15 cellular contexts compared by ENCODE assay signal in the genomic region with DNA sequence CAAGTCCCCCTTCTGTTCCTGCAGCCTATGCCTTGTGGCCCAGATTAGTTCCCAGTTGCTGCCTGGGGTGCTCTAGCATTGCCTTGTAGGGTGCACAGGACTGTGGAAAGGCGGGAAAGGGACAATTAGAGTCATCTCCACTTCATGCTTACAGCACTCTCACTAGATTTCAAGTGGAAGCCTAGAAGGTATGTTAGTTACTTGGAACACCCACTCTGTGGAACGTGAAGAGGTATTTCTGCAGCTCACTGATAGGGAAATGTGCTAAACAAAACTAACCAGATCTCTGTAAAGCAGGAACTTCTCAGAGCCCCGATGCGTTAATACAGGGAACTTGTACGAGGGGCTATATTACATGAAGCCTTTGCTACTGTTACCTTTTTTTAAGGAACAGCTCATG. TPM values are rescaled to one million over a fixed set of nuclear protein-coding genes. Genes with fewer than 3 reads are reported as not detected.
"Had no signal": no experiment of that assay in that cellular context is flagged by ENCODE, and none has a peak within 500 bp of the region (broad histone marks: within the 10 kb centered on the region; RNA-seq: fewer than 3 reads in every experiment).

No MANE protein-coding gene starts in this region.

- DNase-seq: activated CD4-positive, alpha-beta T cell treated with anti-CD3 and anti-CD28 coated beads, Interleukin-2, amount 50 U/mL, for 48 hours; activated naive CD4-positive, alpha-beta T cell treated with anti-CD3 and anti-CD28 coated beads, Interleukin-2, amount 10 ng/mL, durations not matched to agents 7 days and 5 days; esophagus squamous epithelium; hypothalamus; kidney; sigmoid colon; stimulated activated CD4-positive, alpha-beta T cell treated with anti-CD3 and anti-CD28 coated beads, Interleukin-1b, Interleukin-23, amount 100 ng/mL, for 48 hours; stomach had no signal

- H3K36me3 ChIP-seq: vagina had no signal

- H3K27ac ChIP-seq: stomach, vagina had no signal

- H3K4me3 ChIP-seq: coronary artery, esophagus squamous epithelium, sigmoid colon, stomach, vagina had no signal

- H3K27me3 ChIP-seq: esophagus squamous epithelium, sigmoid colon, stomach, vagina had no signal

- H3K9me3 ChIP-seq: esophagus squamous epithelium, sigmoid colon, stomach, vagina had no signal

RNA-seq across cellular contexts. Expression of gene SLC13A4, which starts 46.2 kb away (rescaled TPM):
- total RNA-seq: activated T-helper 17 cell treated with anti-CD3 and anti-CD28 coated beads, Interleukin-2, amount 50 U/mL, for 72 hours; fibroblast of villous mesenchyme; glomerular endothelial cell; kidney; mesothelial cell of epicardium; pulmonary artery endothelial cell; stomach; vagina had no signal
